Comparison of ENCODE assay signal across 1 cellular context in genomic region chr13:45464141-45464686, GRCh38.
TF ChIP-seq lines count a peak whose summit lies in the region.

No MANE protein-coding gene starts in this region.

TF ChIP-seq in HepG2, 621 proteins besides CTCF, POLR2A, EP300 and RAD21 (continued from another document):
- TF ChIP-seq HNF1A (IDR thresholded peaks at IDR 0.05; ENCODE audit: low read depth) = no peak
- no peak for TF ChIP-seq HNF1A (CRISPR knock-in tag; IDR thresholded peaks at IDR 0.05; ENCODE audit: borderline replicate concordance)
